8 cellular contexts compared by ENCODE assay signal in genomic region chr7:83976302-83976701, GRCh38.
DNase-seq lines count a peak whose midpoint lies in the region; ATAC-seq and TF ChIP-seq lines count a peak whose summit lies in the region.

No MANE protein-coding gene starts in this region.

- H3K4me3 ChIP-seq in kidney epithelial cell (ENCODE audit: low read depth, low read length), result no peak overlapping the region
- H3K4me3 ChIP-seq in aorta (ENCODE audit: low read length in 2 of 2), result no peak overlapping the region

- DNase-seq in AML-193 (lab: John Stamatoyannopoulos, UW) (peak; percentile 38 to 53), NCI-H1417 (lab: John Stamatoyannopoulos, UW) (peak; percentile 31 to 78 (median 60)), amniotic stem cell (lab: John Stamatoyannopoulos, UW) (peak; percentile 6), kidney epithelial cell (ENCODE audit: low read depth) (no peak), aorta (no peak)

- intact Hi-C loops in aorta (cut with DNase I), result loop anchor here (5.0 kb wide), 1 partner anchor 1046 kb away; no protein-coding TSS in a partner anchor

- TF ChIP-seq CTCF in kidney epithelial cell (IDR thresholded peaks at IDR 0.05; ENCODE audit: insufficient read depth, low read length, poor library complexity, severe bottlenecking), result peak; percentile 37

- H3K27ac ChIP-seq in aorta (ENCODE audit: low read depth in 1 of 2, low read length in 2 of 2), result no peak overlapping the region

- H3K36me3 ChIP-seq in kidney epithelial cell (ENCODE audit: control insufficient read depth, insufficient read depth, low read length) (no peaks in the 10 kb centered on the region), aorta (ENCODE audit: control insufficient read depth in 1 of 2, insufficient read depth in 2 of 2, low read length in 1 of 2) (no peaks in the 10 kb centered on the region)

- H3K4me1 ChIP-seq in aorta (ENCODE audit: control insufficient read depth in 1 of 2, insufficient read depth in 2 of 2, low read length in 2 of 2), result no peaks in the 10 kb centered on the region

- no peaks in the 10 kb centered on the region for H3K9me3 ChIP-seq in aorta (ENCODE audit: control insufficient read depth, low read length)

- peak; percentile 79 for ATAC-seq in GM18499 (IDR thresholded peaks at IDR 0.05; ENCODE audit: insufficient read depth, unreplicated experiment)
- peak; percentile 83 for ATAC-seq in HG02759 (IDR thresholded peaks at IDR 0.05; ENCODE audit: unreplicated experiment)
- ATAC-seq in aorta (ENCODE audit: low FRiP score), result no peak
- no peak for ATAC-seq in GM19324 (IDR thresholded peaks at IDR 0.05; ENCODE audit: low FRiP score, unreplicated experiment)

- H3K27me3 ChIP-seq in kidney epithelial cell (ENCODE audit: control insufficient read depth, insufficient read depth, low read length) (no peaks in the 10 kb centered on the region), aorta (ENCODE audit: control insufficient read depth in 1 of 2, insufficient read depth in 2 of 2, low read length in 1 of 2) (no peaks in the 10 kb centered on the region)

Comparison
In these comparisons a context has a peak if more than half of its experiments do, and no peak if none do; other contexts are left out.
1. DNase-seq: peak in AML-193 (2 of 2), NCI-H1417 (3 of 3) and amniotic stem cell (single experiment); none in kidney epithelial cell (single experiment) and aorta (0 of 2).
2. ATAC-seq: peak in GM18499 (single experiment) and HG02759 (single experiment); none in aorta (single experiment) and GM19324 (single experiment).